13 cellular contexts compared by ENCODE assay signal in the genomic region with DNA sequence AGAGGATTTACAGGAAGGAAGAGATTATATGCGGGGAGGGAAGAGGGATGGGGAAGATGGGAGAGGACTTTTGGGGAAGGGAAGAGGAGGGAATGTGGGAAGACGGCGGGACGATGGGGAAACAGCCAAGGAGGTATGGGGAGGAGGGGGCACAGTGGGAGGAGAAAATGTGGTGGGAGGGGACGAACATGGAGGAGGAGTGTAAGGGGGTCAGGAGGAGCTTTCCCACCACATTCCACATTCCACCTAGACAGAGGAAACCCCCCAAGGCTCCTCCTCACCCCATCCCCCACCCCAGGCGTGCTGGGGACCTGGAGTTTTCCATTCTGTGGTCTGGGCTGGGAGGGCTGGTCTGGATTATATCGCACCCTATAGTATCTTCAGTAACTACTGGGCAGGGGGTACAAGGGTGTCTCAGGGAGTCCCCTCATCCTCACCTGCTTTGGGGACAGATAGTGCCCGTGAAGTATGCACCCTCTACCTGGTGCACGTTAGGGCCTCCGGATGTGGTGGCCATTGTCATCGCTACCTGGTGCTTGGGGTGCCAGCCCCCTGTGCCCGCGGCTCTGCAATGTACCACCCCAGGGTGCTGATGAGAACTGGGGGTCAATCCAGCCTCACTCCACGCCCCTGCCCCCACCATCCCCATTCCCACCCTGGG. TPM values are rescaled to one million over a fixed set of nuclear protein-coding genes. Genes with fewer than 3 reads are reported as not detected.
DNase-seq lines count a peak whose midpoint lies in the region; ATAC-seq and TF ChIP-seq lines count a peak whose summit lies in the region.
"Had no signal": no experiment of that assay in that cellular context is flagged by ENCODE, and none has a peak within 500 bp of the region (broad histone marks: within the 10 kb centered on the region; RNA-seq: fewer than 3 reads in every experiment).

No MANE protein-coding gene starts in this region.

- WGBS in gastroesophageal sphincter (ENCODE audit: low coverage in 1 of 2), 2 donors, result 17 to 23% methylated on average over 4 to 6 of the region's 14 CpGs

- H3K36me3 ChIP-seq in gastroesophageal sphincter (no peaks in the 10 kb centered on the region), muscle layer of duodenum (ENCODE audit: control insufficient read depth in 1 of 2, insufficient read depth in 2 of 2, low read length in 2 of 2) (no peaks in the 10 kb centered on the region), vagina (no peaks in the 10 kb centered on the region)
- H3K36me3 ChIP-seq: gastrocnemius medialis, right lobe of liver had no signal

- TF ChIP-seq CTCF in gastroesophageal sphincter (IDR thresholded peaks at IDR 0.05) (no peak), vagina (IDR thresholded peaks at IDR 0.05) (no peak)

- H3K4me3 Mint-ChIP-seq in activated naive CD8-positive, alpha-beta T cell treated with anti-CD3 and anti-CD28 coated beads, Interleukin-2, amount 10 ng/mL, durations not matched to agents 7 days and 5 days, result peak overlapping the region; percentile 64
- H3K4me3 Mint-ChIP-seq in activated naive CD8-positive, alpha-beta T cell treated with anti-CD3 and anti-CD28 coated beads for 36 hours, result no peak overlapping the region

- peak; percentile 15 for ATAC-seq in activated naive CD8-positive, alpha-beta T cell treated with anti-CD3 and anti-CD28 coated beads, Interleukin-2, amount 10 ng/mL, durations not matched to agents 7 days and 5 days (ENCODE audit: low read depth)
- ATAC-seq in gastroesophageal sphincter (peak; percentile 13), HG03460 (IDR thresholded peaks at IDR 0.05; ENCODE audit: unreplicated experiment) (no peak)

- TF ChIP-seq POLR2A in gastroesophageal sphincter (IDR thresholded peaks at IDR 0.05), result no peak
- no peak for TF ChIP-seq POLR2A in vagina (IDR thresholded peaks at IDR 0.05)

- H3K27ac Mint-ChIP-seq in activated naive CD8-positive, alpha-beta T cell treated with anti-CD3 and anti-CD28 coated beads, Interleukin-2, amount 10 ng/mL, durations not matched to agents 7 days and 5 days, result peak overlapping the region; percentile 56
- H3K27ac Mint-ChIP-seq in activated naive CD8-positive, alpha-beta T cell treated with anti-CD3 and anti-CD28 coated beads for 36 hours, result no peak overlapping the region

- intact Hi-C loops in vagina (cut with DNase I), result no loop called here

- no peak for DNase-seq in activated naive CD8-positive, alpha-beta T cell treated with anti-CD3 and anti-CD28 coated beads, Interleukin-2, amount 10 ng/mL, durations not matched to agents 7 days and 5 days
- no peak for DNase-seq in activated naive CD8-positive, alpha-beta T cell treated with anti-CD3 and anti-CD28 coated beads for 36 hours
- DNase-seq in vagina (ENCODE audit: extremely low spot score in 2 of 2) (no peak), ACHN (no peak), OCI-M2 (lab: John Stamatoyannopoulos, UW; ENCODE audit: unreplicated experiment) (no peak)
- DNase-seq: activated naive CD4-positive, alpha-beta T cell; C1 segment of cervical spinal cord; gastrocnemius medialis had no signal

- POLR2A ChIA-PET in activated naive CD8-positive, alpha-beta T cell treated with anti-CD3 and anti-CD28 coated beads, Interleukin-2, amount 10 ng/mL, durations not matched to agents 7 days and 5 days (lab: Charles Lee), result interaction anchor here (1.0 to 1.2 kb wide), 2 partner anchors 11 to 26 kb away, joined by 3 to 7 read pairs; no protein-coding TSS in a partner anchor

- H3K9me3 ChIP-seq in gastroesophageal sphincter, result no peaks in the 10 kb centered on the region
- no peaks in the 10 kb centered on the region for H3K9me3 ChIP-seq in muscle layer of duodenum (ENCODE audit: control insufficient read depth in 1 of 2, low read length in 2 of 2)
- H3K9me3 ChIP-seq in vagina, result no peaks in the 10 kb centered on the region
- H3K9me3 ChIP-seq: gastrocnemius medialis, right lobe of liver had no signal

- H3K9me3 Mint-ChIP-seq in activated naive CD8-positive, alpha-beta T cell treated with anti-CD3 and anti-CD28 coated beads, Interleukin-2, amount 10 ng/mL, durations not matched to agents 7 days and 5 days, result no peaks in the 10 kb centered on the region
- H3K9me3 Mint-ChIP-seq in activated naive CD8-positive, alpha-beta T cell treated with anti-CD3 and anti-CD28 coated beads for 36 hours, result no peaks in the 10 kb centered on the region

- H3K4me1 ChIP-seq in gastroesophageal sphincter (peaks cover 0 to 57% (median 6%) of the 10 kb centered on the region in 3 donors), muscle layer of duodenum (ENCODE audit: control insufficient read depth in 1 of 2, insufficient read depth in 2 of 2, low read length in 2 of 2) (peaks cover 0 to 15% of the 10 kb centered on the region in 2 donors), vagina (peaks cover 22% of the 10 kb centered on the region)
- H3K4me1 ChIP-seq: gastrocnemius medialis had no signal

- H3K27me3 Mint-ChIP-seq in activated naive CD8-positive, alpha-beta T cell treated with anti-CD3 and anti-CD28 coated beads, Interleukin-2, amount 10 ng/mL, durations not matched to agents 7 days and 5 days, result peaks cover 74% of the 10 kb centered on the region
- peaks cover 73% of the 10 kb centered on the region for H3K27me3 Mint-ChIP-seq in activated naive CD8-positive, alpha-beta T cell treated with anti-CD3 and anti-CD28 coated beads for 36 hours

- in situ Hi-C loops in ACHN (cut with HindIII; ENCODE audit: low pct_ligation_motif_present, low pct_unique_long_range_greater_than_20kb, low sequenced_read_pairs), result no loop called here

- no peaks in the 10 kb centered on the region for H3K36me3 Mint-ChIP-seq in activated naive CD8-positive, alpha-beta T cell treated with anti-CD3 and anti-CD28 coated beads, Interleukin-2, amount 10 ng/mL, durations not matched to agents 7 days and 5 days
- no peaks in the 10 kb centered on the region for H3K36me3 Mint-ChIP-seq in activated naive CD8-positive, alpha-beta T cell treated with anti-CD3 and anti-CD28 coated beads for 36 hours

- H3K4me3 ChIP-seq in gastroesophageal sphincter (peak overlapping the region; percentile 42 to 70), muscle layer of duodenum (ENCODE audit: low read depth in 1 of 2, low read length in 2 of 2) (peak overlapping the region in 1 of 2 donors; percentile 23), vagina (peak overlapping the region; percentile 55 to 61)

- TF ChIP-seq EP300 in gastroesophageal sphincter (IDR thresholded peaks at IDR 0.05), result no peak

- peaks cover 26% of the 10 kb centered on the region for H3K4me1 Mint-ChIP-seq in activated naive CD8-positive, alpha-beta T cell treated with anti-CD3 and anti-CD28 coated beads, Interleukin-2, amount 10 ng/mL, durations not matched to agents 7 days and 5 days
- H3K4me1 Mint-ChIP-seq in activated naive CD8-positive, alpha-beta T cell treated with anti-CD3 and anti-CD28 coated beads for 36 hours, result peaks cover 7% of the 10 kb centered on the region

- H3K27ac ChIP-seq in gastroesophageal sphincter, result peak overlapping the region; percentile 55 to 93 (median 84)
- peak overlapping the region; percentile 27 for H3K27ac ChIP-seq in muscle layer of duodenum (ENCODE audit: low read length)
- H3K27ac ChIP-seq in vagina, result peak overlapping the region; percentile 88

- H3K27me3 ChIP-seq in gastroesophageal sphincter (peaks cover 18% of the 10 kb centered on the region), muscle layer of duodenum (ENCODE audit: low read depth, low read length) (peaks cover 19% of the 10 kb centered on the region), vagina (peaks cover 3% of the 10 kb centered on the region)
- H3K27me3 ChIP-seq: right lobe of liver had no signal

RNA-seq across cellular contexts. Expression of gene PTGIS, which starts 0.7 kb away (rescaled TPM):
- under 1 TPM; 0.37 to 0.39 TPM for total RNA-seq in activated naive CD8-positive, alpha-beta T cell treated with anti-CD3 and anti-CD28 coated beads, Interleukin-2, amount 10 ng/mL, durations not matched to agents 7 days and 5 days
- total RNA-seq in activated naive CD8-positive, alpha-beta T cell treated with anti-CD3 and anti-CD28 coated beads for 36 hours, result under 1 TPM; 0.04 to 0.08 TPM
- total RNA-seq in gastroesophageal sphincter (100 to 1,000 TPM in 3 of 4 donors, 10 to 100 TPM in 1; 75.3 to 169 (median 137) TPM), vagina (51.1 TPM)
- total RNA-seq: H4 had no signal

Comparison
In these comparisons a context has a peak if more than half of its experiments do, and no peak if none do; other contexts are left out.
1. H3K27ac ChIP-seq: peak in every context shown above with its lines; median percentile 88 in vagina; 84 in gastroesophageal sphincter; 27 in muscle layer of duodenum.
2. RNA of gene PTGIS, which starts 0.7 kb away (total RNA-seq): 75.3 to 169 TPM in gastroesophageal sphincter and 51.1 TPM in vagina (single experiment); 0.37 to 0.39 TPM in activated naive CD8-positive, alpha-beta T cell treated with anti-CD3 and anti-CD28 coated beads, Interleukin-2, amount 10 ng/mL, durations not matched to agents 7 days and 5 days and 0.04 to 0.08 TPM in activated naive CD8-positive, alpha-beta T cell treated with anti-CD3 and anti-CD28 coated beads for 36 hours; every median in the first group is over 10 times any median in the second.